In the genomic region with DNA sequence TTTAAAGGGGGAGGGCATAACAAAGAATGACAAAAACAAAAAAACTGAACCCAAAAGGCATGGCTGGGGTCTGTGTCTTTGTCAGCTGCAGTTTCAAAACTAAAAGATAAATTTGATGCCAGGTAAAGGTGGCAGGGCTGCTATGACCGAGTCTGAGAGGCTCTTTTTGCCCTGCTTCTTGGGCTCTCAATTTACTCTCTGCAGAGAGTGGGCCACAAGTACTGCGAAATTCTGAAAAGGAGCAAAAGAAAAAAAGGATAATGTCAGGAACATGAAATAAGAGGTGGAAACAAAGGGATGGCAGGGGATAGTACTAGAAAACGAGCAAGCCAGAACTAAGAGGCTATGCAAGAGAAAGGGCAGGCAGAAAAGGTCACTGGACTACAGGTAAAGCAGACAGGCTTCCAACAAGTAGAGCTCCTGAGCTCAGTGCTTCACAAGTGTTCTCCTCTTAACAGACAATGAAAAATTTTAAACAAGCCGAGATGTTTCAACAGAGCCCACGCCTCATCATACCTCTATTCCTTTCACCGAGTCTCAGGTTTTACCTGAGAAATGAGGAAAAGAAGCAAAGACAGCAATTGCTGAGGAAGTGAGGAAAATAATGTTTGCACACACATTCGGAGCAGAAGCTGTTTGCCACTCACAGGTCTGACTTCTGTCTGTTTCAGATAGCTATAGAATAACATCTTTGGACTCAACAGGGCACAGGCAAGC, we compare ENCODE assay signal across 8 cellular contexts. TPM values are rescaled to one million over a fixed set of nuclear protein-coding genes. Genes with fewer than 3 reads are reported as not detected.
DNase-seq lines count a peak whose midpoint lies in the region; ATAC-seq and TF ChIP-seq lines count a peak whose summit lies in the region.

No MANE protein-coding gene starts in this region.

- no peaks in the 10 kb centered on the region for H3K9me3 Mint-ChIP-seq in activated CD4-positive, alpha-beta T cell treated with anti-CD3 and anti-CD28 coated beads, Interleukin-2, amount 10 ng/mL, durations not matched to agents 7 days and 5 days
- no peaks in the 10 kb centered on the region for H3K9me3 Mint-ChIP-seq in T-cell

- H3K4me3 Mint-ChIP-seq in activated CD4-positive, alpha-beta T cell treated with anti-CD3 and anti-CD28 coated beads, Interleukin-2, amount 10 ng/mL, durations not matched to agents 7 days and 5 days = peak overlapping the region; percentile 66
- H3K4me3 Mint-ChIP-seq in T-cell = peak overlapping the region; percentile 76 to 95 (median 77)

- DNase-seq in activated CD4-positive, alpha-beta T cell treated with anti-CD3 and anti-CD28 coated beads, Interleukin-2, amount 10 ng/mL, durations not matched to agents 7 days and 5 days = no peak
- DNase-seq in activated CD4-positive, alpha-beta T cell treated with anti-CD3 and anti-CD28 coated beads for 48 hours = no peak
- no peak for DNase-seq in T-cell
- peak; percentile 32 for DNase-seq in fibroblast of the aortic adventitia (ENCODE audit: low read depth)
- no peak for DNase-seq in skeletal muscle cell (ENCODE audit: low read depth)
- DNase-seq in occipital lobe (lab: John Stamatoyannopoulos, UW) = no peak

- POLR2A ChIA-PET in activated CD4-positive, alpha-beta T cell treated with anti-CD3 and anti-CD28 coated beads, Interleukin-2, amount 10 ng/mL, durations not matched to agents 7 days and 5 days (lab: Charles Lee) = interaction anchor here (0.5 kb wide), 1 partner anchor 56 kb away, joined by 3 read pairs; no protein-coding TSS in a partner anchor
- POLR2A ChIA-PET in T-cell (lab: Charles Lee) = no interaction called here

- no peak for ATAC-seq in T-cell (replicated peaks in 1 of 4)
- no peak for ATAC-seq in HG03442 (IDR thresholded peaks at IDR 0.05; ENCODE audit: unreplicated experiment)
- no peak for ATAC-seq in activated CD4-positive, CD25-positive, alpha-beta regulatory T cell treated with anti-CD3 and anti-CD28 coated beads, Interleukin-2, amount 50 U/mL, for 24 hours

- peaks cover 69% of the 10 kb centered on the region for H3K4me1 Mint-ChIP-seq in activated CD4-positive, alpha-beta T cell treated with anti-CD3 and anti-CD28 coated beads, Interleukin-2, amount 10 ng/mL, durations not matched to agents 7 days and 5 days
- H3K4me1 Mint-ChIP-seq in T-cell = peaks cover 38 to 79% (median 55%) of the 10 kb centered on the region in 3 donors

- CTCF ChIA-PET in activated CD4-positive, alpha-beta T cell treated with anti-CD3 and anti-CD28 coated beads, Interleukin-2, amount 10 ng/mL, durations not matched to agents 7 days and 5 days (lab: Charles Lee) = interaction anchor here (0.7 kb wide), 1 partner anchor 10 kb away, joined by 4 read pairs; no protein-coding TSS in a partner anchor
- CTCF ChIA-PET in T-cell (lab: Charles Lee) = no interaction called here

- H3K27ac Mint-ChIP-seq in activated CD4-positive, alpha-beta T cell treated with anti-CD3 and anti-CD28 coated beads, Interleukin-2, amount 10 ng/mL, durations not matched to agents 7 days and 5 days = peak overlapping the region; percentile 85
- peak overlapping the region; percentile 83 to 88 for H3K27ac Mint-ChIP-seq in T-cell

- H3K4me3 ChIP-seq in fibroblast of the aortic adventitia (ENCODE audit: low read depth, low read length) = peak overlapping the region; percentile 82
- H3K4me3 ChIP-seq in skeletal muscle cell (ENCODE audit: low read depth, low read length) = peak overlapping the region; percentile 73

- no peak for TF ChIP-seq CTCF in fibroblast of the aortic adventitia (IDR thresholded peaks at IDR 0.05; ENCODE audit: insufficient read depth, low read length)

- H3K27me3 Mint-ChIP-seq in activated CD4-positive, alpha-beta T cell treated with anti-CD3 and anti-CD28 coated beads, Interleukin-2, amount 10 ng/mL, durations not matched to agents 7 days and 5 days = no peaks in the 10 kb centered on the region
- H3K27me3 Mint-ChIP-seq in T-cell = no peaks in the 10 kb centered on the region

- H3K36me3 Mint-ChIP-seq in activated CD4-positive, alpha-beta T cell treated with anti-CD3 and anti-CD28 coated beads, Interleukin-2, amount 10 ng/mL, durations not matched to agents 7 days and 5 days (ENCODE audit: low read depth) = peaks cover 16% of the 10 kb centered on the region
- H3K36me3 Mint-ChIP-seq in T-cell = no peaks in the 10 kb centered on the region

RNA-seq across cellular contexts. Expression of a gene that starts 7.3 kb away (rescaled TPM):
- 1 to 10 TPM; 6.6 to 6.9 TPM for total RNA-seq in activated CD4-positive, alpha-beta T cell treated with anti-CD3 and anti-CD28 coated beads, Interleukin-2, amount 10 ng/mL, durations not matched to agents 7 days and 5 days
- total RNA-seq in T-cell (1 to 10 TPM; 3.7 to 8.7 (median 6.7) TPM), fibroblast of the aortic adventitia (ENCODE audit: low replicate concordance) (8.2 and 29.7 TPM in 2 replicates), occipital lobe (13.9 TPM)

RNA-seq across cellular contexts. Expression of a gene that starts 43.5 kb away (rescaled TPM):
- total RNA-seq in activated CD4-positive, alpha-beta T cell treated with anti-CD3 and anti-CD28 coated beads, Interleukin-2, amount 10 ng/mL, durations not matched to agents 7 days and 5 days = 10 to 100 TPM; 35.5 to 45.9 TPM
- total RNA-seq in T-cell (10 to 100 TPM; 41.0 to 53.2 (median 47.8) TPM), fibroblast of the aortic adventitia (ENCODE audit: low replicate concordance) (19.5 and 45.0 TPM in 2 replicates), occipital lobe (89.4 TPM)
